Comparison of ENCODE assay signal across 8 cellular contexts in the genomic region with DNA sequence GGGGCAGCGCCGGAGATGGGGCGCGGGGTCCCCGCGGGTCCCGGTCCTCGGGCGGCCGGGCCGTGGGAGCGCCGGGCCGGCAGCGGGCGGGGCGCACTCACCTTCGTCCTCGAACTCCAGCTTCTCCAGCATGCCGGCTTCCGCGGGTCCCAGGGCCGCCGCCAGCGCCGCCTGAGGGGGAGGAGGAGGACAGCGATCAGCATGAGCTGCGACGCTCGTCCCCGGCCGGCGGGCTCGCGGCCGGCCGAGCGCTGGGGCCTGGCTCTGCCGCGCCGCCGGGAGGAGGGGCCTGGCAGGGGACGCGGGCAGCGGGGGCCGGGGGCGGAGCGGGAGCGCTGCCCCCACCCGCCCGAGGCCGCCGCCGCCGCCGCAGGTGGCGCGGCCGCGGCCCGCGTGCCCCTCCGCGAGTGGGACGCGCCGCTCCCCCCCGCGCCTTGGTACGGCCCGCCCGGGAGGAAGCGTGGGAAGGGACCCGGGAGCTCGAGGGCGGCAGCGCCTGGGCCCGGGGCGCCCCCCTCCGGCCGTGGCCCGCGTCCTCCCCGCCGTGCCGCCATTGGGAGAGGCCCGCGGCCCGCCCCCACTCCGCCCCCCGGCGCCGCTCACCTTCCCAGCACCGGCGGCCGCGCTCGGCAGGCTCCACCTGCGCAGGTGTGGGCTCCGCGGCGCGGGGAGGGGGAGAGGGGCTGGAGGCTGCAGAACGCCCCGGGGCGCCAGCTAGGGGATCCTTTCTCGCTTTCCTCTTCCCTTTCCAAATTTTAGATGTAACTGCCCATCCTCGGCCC.
A peak's percentile ranks its signal among the peaks of the same experiment; 100 is the strongest.
DNase-seq lines count a peak whose midpoint lies in the region; ATAC-seq and TF ChIP-seq lines count a peak whose summit lies in the region.

No MANE protein-coding gene starts in this region.

- TF ChIP-seq EP300 in neural cell (conservative IDR thresholded peaks at IDR 0.05; ENCODE audit: poor library complexity, severe bottlenecking): peak; percentile 7

- H3K36me3 ChIP-seq in HUES6 (ENCODE audit: control insufficient read depth, insufficient read depth, low read length): no peaks in the 10 kb centered on the region
- H3K36me3 ChIP-seq in neural cell (ENCODE audit: insufficient read depth, low read length): no peaks in the 10 kb centered on the region
- no peaks in the 10 kb centered on the region for H3K36me3 ChIP-seq in stomach smooth muscle (ENCODE audit: control insufficient read depth in 2 of 2, insufficient read depth in 2 of 2, low read length in 2 of 2)

- TF ChIP-seq RAD21 in neural cell (conservative IDR thresholded peaks at IDR 0.05): no peak

- DNase-seq in DMS79 (lab: John Stamatoyannopoulos, UW) (peak; percentile 44), RKO (ENCODE audit: low spot score) (peak; percentile 80), fibroblast of the aortic adventitia (ENCODE audit: low read depth) (peak; percentile 57)
- peak; percentile 89 for DNase-seq in activated T-helper 9 cell treated with anti-CD3 and anti-CD28 coated beads, Interleukin-2, amount 50 U/mL, for 16 hours (ENCODE audit: low read depth)

- no peaks in the 10 kb centered on the region for H3K9me2 ChIP-seq in neural cell (ENCODE audit: insufficient read depth, low read length)

- no peak overlapping the region for H2AFZ ChIP-seq in neural cell (ENCODE audit: low read depth, low read length)

- peak; percentile 13 for TF ChIP-seq CTCF in fibroblast of the aortic adventitia (IDR thresholded peaks at IDR 0.05; ENCODE audit: insufficient read depth, low read length)
- peak; percentile 51 for TF ChIP-seq CTCF in neural cell (IDR thresholded peaks at IDR 0.05; ENCODE audit: poor library complexity, severe bottlenecking)

- no peak overlapping the region for H3K4me2 ChIP-seq in neural cell (ENCODE audit: low read length)

- H3K4me1 ChIP-seq in HUES6 (ENCODE audit: control insufficient read depth, insufficient read depth, low read length) (peaks cover 23% of the 10 kb centered on the region), stomach smooth muscle (ENCODE audit: control insufficient read depth, insufficient read depth, low read length) (peaks cover 38% of the 10 kb centered on the region)

- peaks cover 8% of the 10 kb centered on the region for H3F3A ChIP-seq in neural cell (ENCODE audit: insufficient read depth, low read length, poor library complexity, severe bottlenecking)

- no peaks in the 10 kb centered on the region for H3K9me3 ChIP-seq in HUES6 (ENCODE audit: control insufficient read depth, insufficient read depth, low read depth, low read length)
- no peaks in the 10 kb centered on the region for H3K9me3 ChIP-seq in neural cell (ENCODE audit: low read length)
- peaks cover 0 to 3% of the 10 kb centered on the region in 2 donors for H3K9me3 ChIP-seq in stomach smooth muscle (ENCODE audit: control insufficient read depth in 2 of 2, low read length in 2 of 2)

- H3K4me3 ChIP-seq in HUES6 (ENCODE audit: low read depth, low read length) (peak overlapping the region; percentile 98), fibroblast of the aortic adventitia (ENCODE audit: low read depth, low read length) (peak overlapping the region; percentile 86), neural cell (ENCODE audit: low read length) (peak overlapping the region; percentile 85), stomach smooth muscle (ENCODE audit: low read length in 2 of 2) (peak overlapping the region; percentile 48 to 88)

- no peaks in the 10 kb centered on the region for H4K20me1 ChIP-seq in neural cell (ENCODE audit: insufficient read depth)

- ATAC-seq in GM21447 (IDR thresholded peaks at IDR 0.05; ENCODE audit: unreplicated experiment): peak; percentile 64

- H3K79me2 ChIP-seq in neural cell (replicated peaks; ENCODE audit: insufficient read depth, low read length): peaks cover 5% of the 10 kb centered on the region

- H3K27me3 ChIP-seq in HUES6 (ENCODE audit: control insufficient read depth, insufficient read depth, low read length) (peaks cover 29% of the 10 kb centered on the region), neural cell (ENCODE audit: insufficient read depth, low read depth, low read length) (no peaks in the 10 kb centered on the region), stomach smooth muscle (ENCODE audit: control insufficient read depth in 1 of 2, insufficient read depth in 2 of 2, low read length in 2 of 2) (no peaks in the 10 kb centered on the region)

- H3K27ac ChIP-seq in HUES6 (ENCODE audit: low read depth, low read length) (no peak overlapping the region), neural cell (ENCODE audit: low read length) (peak overlapping the region; percentile 29), stomach smooth muscle (ENCODE audit: low read length) (peak overlapping the region; percentile 92)

- peak overlapping the region; percentile 75 for H3K9ac ChIP-seq in HUES6 (ENCODE audit: low read length)
- H3K9ac ChIP-seq in neural cell (ENCODE audit: low read length): peak overlapping the region; percentile 72
- peak overlapping the region; percentile 66 to 80 for H3K9ac ChIP-seq in stomach smooth muscle (ENCODE audit: low read length in 2 of 2)

TF ChIP-seq in neural cell, 6 proteins besides CTCF, POLR2A, EP300 and RAD21:
- TF ChIP-seq MXI1 (conservative IDR thresholded peaks at IDR 0.05; ENCODE audit: poor library complexity, severe bottlenecking) (no peak), TAF1 (IDR thresholded peaks at IDR 0.05; ENCODE audit: low read depth) (no peak), POLR2AphosphoS5 (IDR thresholded peaks at IDR 0.05) (peak; percentile 36), EZH2 (IDR thresholded peaks at IDR 0.05; ENCODE audit: borderline replicate concordance, insufficient read depth, low read length, poor library complexity, severe bottlenecking) (no peak), SMC3 (conservative IDR thresholded peaks at IDR 0.05; ENCODE audit: poor library complexity) (peak; percentile 15)
- TF ChIP-seq, protein P1, sequence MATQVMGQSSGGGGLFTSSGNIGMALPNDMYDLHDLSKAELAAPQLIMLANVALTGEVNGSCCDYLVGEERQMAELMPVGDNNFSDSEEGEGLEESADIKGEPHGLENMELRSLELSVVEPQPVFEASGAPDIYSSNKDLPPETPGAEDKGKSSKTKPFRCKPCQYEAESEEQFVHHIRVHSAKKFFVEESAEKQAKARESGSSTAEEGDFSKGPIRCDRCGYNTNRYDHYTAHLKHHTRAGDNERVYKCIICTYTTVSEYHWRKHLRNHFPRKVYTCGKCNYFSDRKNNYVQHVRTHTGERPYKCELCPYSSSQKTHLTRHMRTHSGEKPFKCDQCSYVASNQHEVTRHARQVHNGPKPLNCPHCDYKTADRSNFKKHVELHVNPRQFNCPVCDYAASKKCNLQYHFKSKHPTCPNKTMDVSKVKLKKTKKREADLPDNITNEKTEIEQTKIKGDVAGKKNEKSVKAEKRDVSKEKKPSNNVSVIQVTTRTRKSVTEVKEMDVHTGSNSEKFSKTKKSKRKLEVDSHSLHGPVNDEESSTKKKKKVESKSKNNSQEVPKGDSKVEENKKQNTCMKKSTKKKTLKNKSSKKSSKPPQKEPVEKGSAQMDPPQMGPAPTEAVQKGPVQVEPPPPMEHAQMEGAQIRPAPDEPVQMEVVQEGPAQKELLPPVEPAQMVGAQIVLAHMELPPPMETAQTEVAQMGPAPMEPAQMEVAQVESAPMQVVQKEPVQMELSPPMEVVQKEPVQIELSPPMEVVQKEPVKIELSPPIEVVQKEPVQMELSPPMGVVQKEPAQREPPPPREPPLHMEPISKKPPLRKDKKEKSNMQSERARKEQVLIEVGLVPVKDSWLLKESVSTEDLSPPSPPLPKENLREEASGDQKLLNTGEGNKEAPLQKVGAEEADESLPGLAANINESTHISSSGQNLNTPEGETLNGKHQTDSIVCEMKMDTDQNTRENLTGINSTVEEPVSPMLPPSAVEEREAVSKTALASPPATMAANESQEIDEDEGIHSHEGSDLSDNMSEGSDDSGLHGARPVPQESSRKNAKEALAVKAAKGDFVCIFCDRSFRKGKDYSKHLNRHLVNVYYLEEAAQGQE (IDR thresholded peaks at IDR 0.05; ENCODE audit: borderline replicate concordance): peak; percentile 40
TF ChIP-seq in neural cell: peak in this region for 3.
